2 cellular contexts compared by ENCODE assay signal in the genomic region with DNA sequence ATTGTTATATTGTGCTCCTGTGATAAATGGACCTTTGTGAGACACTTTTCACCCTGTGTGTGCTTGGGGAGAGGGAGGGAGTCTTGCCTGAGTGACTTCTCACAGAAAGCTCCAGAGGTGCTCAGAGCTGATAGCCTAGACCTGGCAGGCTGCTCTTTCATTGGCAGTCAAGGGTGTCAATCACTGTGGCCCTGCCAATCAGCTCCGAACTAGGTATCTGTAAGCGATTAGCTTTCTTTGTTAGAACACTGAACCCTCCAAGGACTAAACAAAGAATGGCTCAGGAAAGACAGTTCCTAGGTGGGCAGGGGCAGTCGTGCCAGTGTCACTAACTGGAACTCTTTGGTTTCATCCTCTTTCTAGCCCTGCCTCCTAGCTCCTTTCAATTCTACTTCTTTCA.
TF ChIP-seq lines count a peak whose summit lies in the region.

No MANE protein-coding gene starts in this region.

TF ChIP-seq in H1, 55 proteins besides CTCF, POLR2A, EP300 and RAD21:
- TF ChIP-seq, protein P1, sequence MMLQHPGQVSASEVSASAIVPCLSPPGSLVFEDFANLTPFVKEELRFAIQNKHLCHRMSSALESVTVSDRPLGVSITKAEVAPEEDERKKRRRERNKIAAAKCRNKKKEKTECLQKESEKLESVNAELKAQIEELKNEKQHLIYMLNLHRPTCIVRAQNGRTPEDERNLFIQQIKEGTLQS (IDR thresholded peaks at IDR 0.05; ENCODE audit: insufficient read depth, low read depth, low read length): no peak
- no peak for TF ChIP-seq SRF (IDR thresholded peaks at IDR 0.05; ENCODE audit: low read depth, low read length)
- peak; percentile 95 for TF ChIP-seq SP1 (IDR thresholded peaks at IDR 0.05; ENCODE audit: low read depth, low read length)
- TF ChIP-seq EGR1 (IDR thresholded peaks at IDR 0.05; ENCODE audit: borderline replicate concordance, low read depth, low read length): no peak
- peak; percentile 79 for TF ChIP-seq CHD2 (IDR thresholded peaks at IDR 0.05; ENCODE audit: low read length)
- no peak for TF ChIP-seq TBP (IDR thresholded peaks at IDR 0.05; ENCODE audit: low read depth, low read length)
- TF ChIP-seq KDM4A (IDR thresholded peaks at IDR 0.05; ENCODE audit: low read depth, low read length, severe bottlenecking): no peak
- no peak for TF ChIP-seq RNF2 (IDR thresholded peaks at IDR 0.05; ENCODE audit: borderline replicate concordance, low read depth, low read length, missing control alignments, poor library complexity, severe bottlenecking)
- no peak for TF ChIP-seq BACH1 (IDR thresholded peaks at IDR 0.05; ENCODE audit: low read length)
- TF ChIP-seq RFX5 (IDR thresholded peaks at IDR 0.05; ENCODE audit: borderline replicate concordance, low read depth, low read length): no peak
- TF ChIP-seq TAF1 (IDR thresholded peaks at IDR 0.05; ENCODE audit: low read depth, low read length): no peak
- no peak for TF ChIP-seq POLR2AphosphoS5 (IDR thresholded peaks at IDR 0.05; ENCODE audit: low read depth, low read length)
- peak; percentile 39 for TF ChIP-seq NANOG (IDR thresholded peaks at IDR 0.05; ENCODE audit: insufficient read depth, low read depth, low read length, poor library complexity, severe bottlenecking)
- TF ChIP-seq TCF12 (IDR thresholded peaks at IDR 0.05; ENCODE audit: low read depth, low read length): no peak
- TF ChIP-seq GTF2F1 (IDR thresholded peaks at IDR 0.05; ENCODE audit: borderline replicate concordance, low read depth, low read length): no peak
- TF ChIP-seq SP2 (IDR thresholded peaks at IDR 0.05; ENCODE audit: low read length): peak; percentile 39
- TF ChIP-seq HDAC6 (IDR thresholded peaks at IDR 0.05; ENCODE audit: low read depth, low read length): no peak
- TF ChIP-seq JUND (IDR thresholded peaks at IDR 0.05; ENCODE audit: low read length): no peak
- TF ChIP-seq ZNF274 (IDR thresholded peaks at IDR 0.05; ENCODE audit: borderline replicate concordance, extremely low read depth, low read length): no peak
- TF ChIP-seq, protein P2, sequence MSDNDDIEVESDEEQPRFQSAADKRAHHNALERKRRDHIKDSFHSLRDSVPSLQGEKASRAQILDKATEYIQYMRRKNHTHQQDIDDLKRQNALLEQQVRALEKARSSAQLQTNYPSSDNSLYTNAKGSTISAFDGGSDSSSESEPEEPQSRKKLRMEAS (IDR thresholded peaks at IDR 0.05): no peak

TF ChIP-seq in neural cell, 6 proteins besides CTCF, POLR2A, EP300 and RAD21:
- peak; percentile 58 for TF ChIP-seq POLR2AphosphoS5 (IDR thresholded peaks at IDR 0.05)
- no peak for TF ChIP-seq SMC3 (conservative IDR thresholded peaks at IDR 0.05; ENCODE audit: poor library complexity)
